Comparison of ENCODE assay signal across 1 cellular context in genomic region chr15:29139540-29140459, GRCh38.
TF ChIP-seq lines count a peak whose summit lies in the region.

No MANE protein-coding gene starts in this region.

TF ChIP-seq in K562, 482 proteins besides CTCF, POLR2A, EP300 and RAD21 (continued from another document):
- TF ChIP-seq PKNOX1 (IDR thresholded peaks at IDR 0.05) = no peak
- TF ChIP-seq SAFB (IDR thresholded peaks at IDR 0.05; ENCODE audit: borderline replicate concordance, low read depth, low read length) = peak; percentile 30; the same call in 1 of the 2 replicates
- TF ChIP-seq IRF1 (CRISPR knock-in tag; IDR thresholded peaks at IDR 0.05; ENCODE audit: borderline replicate concordance) = no peak
- TF ChIP-seq MTA1 (IDR thresholded peaks at IDR 0.05; ENCODE audit: borderline replicate concordance) = no peak
- no peak for TF ChIP-seq CREB1 (IDR thresholded peaks at IDR 0.05)
- TF ChIP-seq CREB1 (CRISPR knock-in tag; IDR thresholded peaks at IDR 0.05) = no peak
- no peak for TF ChIP-seq POLR2AphosphoS5 (IDR thresholded peaks at IDR 0.05; ENCODE audit: control insufficient read depth, insufficient read depth, low read depth, low read length)
- TF ChIP-seq SMC3 (conservative IDR thresholded peaks at IDR 0.05; ENCODE audit: insufficient read depth, low read depth, low read length) = peak; percentile 55
- peak; percentile 34; the same call in 1 of the 2 replicates for TF ChIP-seq KLF16 (IDR thresholded peaks at IDR 0.05)
- no peak for TF ChIP-seq HDGF (IDR thresholded peaks at IDR 0.05)
- no peak for TF ChIP-seq MXD1 (CRISPR knock-in tag; IDR thresholded peaks at IDR 0.05; ENCODE audit: borderline replicate concordance, poor library complexity, severe bottlenecking)
- 0 out of 4 replicates have a peak, but pooled peaks of 1 of the 2 experiments have one; percentile 9 for TF ChIP-seq RCOR1 (IDR thresholded peaks at IDR 0.05; ENCODE audit: borderline replicate concordance in 1 of 2, low read depth in 2 of 2, low read length in 2 of 2)
- TF ChIP-seq TFAM (CRISPR knock-in tag; conservative IDR thresholded peaks at IDR 0.05) = no peak
- TF ChIP-seq MEIS2 (IDR thresholded peaks at IDR 0.05; ENCODE audit: partially characterized antibody) = no peak
- no peak for TF ChIP-seq CBFA2T2 (conservative IDR thresholded peaks at IDR 0.05)
- TF ChIP-seq ZZZ3 (IDR thresholded peaks at IDR 0.05) = no peak
- TF ChIP-seq MAZ (CRISPR knock-in tag; conservative IDR thresholded peaks at IDR 0.05 in 1 of 2, IDR thresholded peaks at IDR 0.05 in 1 of 2) = no peak
- no peak for TF ChIP-seq ZNF589 (CRISPR knock-in tag; IDR thresholded peaks at IDR 0.05; ENCODE audit: low read depth)
- TF ChIP-seq SP1 (CRISPR knock-in tag; IDR thresholded peaks at IDR 0.05) = no peak
- TF ChIP-seq ZNF644 (tag; IDR thresholded peaks at IDR 0.05; ENCODE audit: low read depth) = no peak
- no peak for TF ChIP-seq PRDM10 (IDR thresholded peaks at IDR 0.05; ENCODE audit: partially characterized antibody)
- TF ChIP-seq ILF3 (IDR thresholded peaks at IDR 0.05; ENCODE audit: borderline replicate concordance) = no peak
- no peak for TF ChIP-seq NR1H2 (CRISPR knock-in tag; IDR thresholded peaks at IDR 0.05)
- TF ChIP-seq OTX1 (CRISPR knock-in tag; IDR thresholded peaks at IDR 0.05) = no peak
- TF ChIP-seq ZFX (CRISPR knock-in tag; IDR thresholded peaks at IDR 0.05) = no peak
- TF ChIP-seq ZBTB7A (IDR thresholded peaks at IDR 0.05; ENCODE audit: borderline replicate concordance, control insufficient read depth, low read depth, low read length) = peak; percentile 18; the same call in 1 of the 2 replicates
- no peak for TF ChIP-seq HMGXB4 (CRISPR knock-in tag; IDR thresholded peaks at IDR 0.05)
- no peak for TF ChIP-seq ZNF780A (CRISPR knock-in tag; IDR thresholded peaks at IDR 0.05)
- TF ChIP-seq CEBPZ (IDR thresholded peaks at IDR 0.05; ENCODE audit: borderline replicate concordance, low read depth, low read length) = no peak
- TF ChIP-seq ZNF785 (CRISPR knock-in tag; IDR thresholded peaks at IDR 0.05) = no peak
- TF ChIP-seq TAF1 (IDR thresholded peaks at IDR 0.05; ENCODE audit: control insufficient read depth, extremely low read depth, insufficient read depth, low read length, severe bottlenecking) = no peak
- no peak for TF ChIP-seq ZEB2 (IDR thresholded peaks at IDR 0.05)
- no peak for TF ChIP-seq THRAP3 (IDR thresholded peaks at IDR 0.05; ENCODE audit: borderline replicate concordance)
- no peak for TF ChIP-seq NR2C2 (CRISPR knock-in tag; IDR thresholded peaks at IDR 0.05)
- no peak for TF ChIP-seq NR2C2 (tag; IDR thresholded peaks at IDR 0.05)
- TF ChIP-seq IRF9 (tag; IDR thresholded peaks at IDR 0.05) = no peak
- no peak for TF ChIP-seq RBBP5 (IDR thresholded peaks at IDR 0.05; ENCODE audit: borderline replicate concordance, insufficient read depth, low read length, poor library complexity, severe bottlenecking)
- TF ChIP-seq ESRRA (IDR thresholded peaks at IDR 0.05; ENCODE audit: borderline replicate concordance, low read depth) = 0 out of 2 replicates have a peak, but pooled peaks have one; percentile 26
- TF ChIP-seq ZNF717 (CRISPR knock-in tag; IDR thresholded peaks at IDR 0.05) = no peak
- TF ChIP-seq HDAC1 (IDR thresholded peaks at IDR 0.05) = no peak
- no peak for TF ChIP-seq EZH2 (IDR thresholded peaks at IDR 0.05; ENCODE audit: borderline replicate concordance, low read depth, low read length)
- no peak for TF ChIP-seq ELK1 (CRISPR knock-in tag; IDR thresholded peaks at IDR 0.05)
